In the genomic region with DNA sequence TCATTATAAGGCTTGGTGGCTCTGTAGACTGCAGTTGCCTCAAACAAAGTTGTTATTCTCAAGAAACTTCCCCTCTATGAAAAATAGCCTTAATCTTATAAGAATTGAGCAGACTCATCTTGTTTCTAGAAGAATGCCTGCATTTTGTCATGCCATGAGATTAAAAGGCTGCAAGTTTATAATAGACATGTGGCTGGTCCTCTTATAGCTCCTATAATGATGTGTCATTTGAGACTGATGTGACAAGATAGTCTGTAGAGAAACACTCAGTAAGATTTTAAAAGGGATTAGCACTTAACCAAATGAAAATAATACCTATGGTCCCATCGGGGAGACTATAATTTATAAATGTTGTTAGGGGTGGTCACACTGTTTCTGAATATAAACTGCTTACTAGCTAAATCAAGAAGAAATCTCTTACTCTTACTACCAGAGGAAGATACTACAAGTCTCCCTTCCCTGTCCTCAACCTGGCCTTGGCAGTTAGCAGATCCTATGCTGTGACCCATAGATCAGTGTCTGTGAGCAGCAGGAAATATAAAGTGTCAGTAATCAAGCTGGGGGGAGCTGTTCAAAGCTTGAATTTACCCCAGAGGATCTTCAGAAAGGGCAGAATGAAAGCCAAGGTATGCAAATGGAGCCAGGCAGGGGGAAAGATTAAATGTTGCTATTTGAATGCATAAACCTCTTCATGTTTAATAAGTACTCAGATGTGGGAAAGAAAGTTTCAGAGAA, we compare ENCODE assay signal across 23 cellular contexts.
"Had no signal": no experiment of that assay in that cellular context is flagged by ENCODE, and none has a peak within 500 bp of the region (broad histone marks: within the 10 kb centered on the region; RNA-seq: fewer than 3 reads in every experiment).

No MANE protein-coding gene starts in this region.

- H3K4me1 Mint-ChIP-seq: activated naive CD8-positive, alpha-beta T cell treated with anti-CD3 and anti-CD28 coated beads, Interleukin-2, amount 10 ng/mL, durations not matched to agents 7 days and 5 days; memory B cell; neural crest cell; T-helper 17 cell had no signal

- DNase-seq: activated CD4-positive, alpha-beta memory T cell treated with anti-CD3 and anti-CD28 coated beads for 36 hours; activated CD4-positive, alpha-beta T cell treated with anti-CD3 and anti-CD28 coated beads for 48 hours; activated effector memory CD4-positive, alpha-beta T cell treated with Interleukin-2 at 50 U/mL for 16 hours; activated naive CD4-positive, alpha-beta T cell treated with anti-CD3 and anti-CD28 coated beads for 36 hours; activated naive CD8-positive, alpha-beta T cell treated with anti-CD3 and anti-CD28 coated beads, Interleukin-2, amount 10 ng/mL, durations not matched to agents 7 days and 5 days; activated T-cell treated with anti-CD3 and anti-CD28 coated beads, Interleukin-2, amount 50 U/mL, for 72 hours; amniotic stem cell; cerebellar nuclear complex; endodermal cell; esophagus squamous epithelium; occipital lobe; sigmoid colon; spleen; stimulated activated CD4-positive, alpha-beta T cell treated with anti-CD3 and anti-CD28 coated beads, Interleukin-4, amount 100 ng/mL, for 1 hour; stimulated activated naive CD4-positive, alpha-beta T cell treated with Interleukin-2 at 50 U/mL for 16 hours; SW 1271; T-helper 17 cell; upper lobe of left lung had no signal

- H3K27me3 ChIP-seq: esophagus squamous epithelium, gastroesophageal sphincter, sigmoid colon, spleen, upper lobe of left lung had no signal

- H3K27ac Mint-ChIP-seq: activated CD4-positive, alpha-beta memory T cell treated with anti-CD3 and anti-CD28 coated beads for 36 hours; activated naive CD4-positive, alpha-beta T cell treated with anti-CD3 and anti-CD28 coated beads for 36 hours; activated naive CD8-positive, alpha-beta T cell treated with anti-CD3 and anti-CD28 coated beads, Interleukin-2, amount 10 ng/mL, durations not matched to agents 7 days and 5 days; activated T-cell treated with anti-CD3 and anti-CD28 coated beads, Interleukin-2, amount 50 U/mL, for 72 hours; endodermal cell; memory B cell; T-helper 17 cell had no signal

- H3K4me3 Mint-ChIP-seq: activated CD4-positive, alpha-beta memory T cell treated with anti-CD3 and anti-CD28 coated beads for 36 hours; activated naive CD4-positive, alpha-beta T cell treated with anti-CD3 and anti-CD28 coated beads for 36 hours; activated naive CD8-positive, alpha-beta T cell treated with anti-CD3 and anti-CD28 coated beads, Interleukin-2, amount 10 ng/mL, durations not matched to agents 7 days and 5 days; activated T-cell treated with anti-CD3 and anti-CD28 coated beads, Interleukin-2, amount 50 U/mL, for 72 hours; endodermal cell; memory B cell; neural crest cell; T-helper 17 cell had no signal

- H3K9me3 ChIP-seq: thoracic aorta had no signal

- H3K36me3 ChIP-seq: esophagus squamous epithelium, gastroesophageal sphincter, sigmoid colon, spleen, thoracic aorta, upper lobe of left lung had no signal

- H3K27me3 Mint-ChIP-seq: activated CD4-positive, alpha-beta memory T cell treated with anti-CD3 and anti-CD28 coated beads for 36 hours; activated naive CD8-positive, alpha-beta T cell treated with anti-CD3 and anti-CD28 coated beads, Interleukin-2, amount 10 ng/mL, durations not matched to agents 7 days and 5 days; memory B cell; T-helper 17 cell had no signal

- H3K27ac ChIP-seq: coronary artery, esophagus squamous epithelium, sigmoid colon, spleen, thoracic aorta, upper lobe of left lung had no signal

- H3K4me3 ChIP-seq: coronary artery, esophagus squamous epithelium, gastroesophageal sphincter, sigmoid colon, spleen, thoracic aorta, upper lobe of left lung had no signal

- ATAC-seq: activated T-cell treated with anti-CD3 and anti-CD28 coated beads, Interleukin-2, amount 50 U/mL, for 72 hours; gastroesophageal sphincter; T-helper 17 cell had no signal

- H3K36me3 Mint-ChIP-seq: activated CD4-positive, alpha-beta memory T cell treated with anti-CD3 and anti-CD28 coated beads for 36 hours; activated naive CD8-positive, alpha-beta T cell treated with anti-CD3 and anti-CD28 coated beads, Interleukin-2, amount 10 ng/mL, durations not matched to agents 7 days and 5 days; memory B cell had no signal

- H3K4me1 ChIP-seq: spleen had no signal
